In the genomic region with DNA sequence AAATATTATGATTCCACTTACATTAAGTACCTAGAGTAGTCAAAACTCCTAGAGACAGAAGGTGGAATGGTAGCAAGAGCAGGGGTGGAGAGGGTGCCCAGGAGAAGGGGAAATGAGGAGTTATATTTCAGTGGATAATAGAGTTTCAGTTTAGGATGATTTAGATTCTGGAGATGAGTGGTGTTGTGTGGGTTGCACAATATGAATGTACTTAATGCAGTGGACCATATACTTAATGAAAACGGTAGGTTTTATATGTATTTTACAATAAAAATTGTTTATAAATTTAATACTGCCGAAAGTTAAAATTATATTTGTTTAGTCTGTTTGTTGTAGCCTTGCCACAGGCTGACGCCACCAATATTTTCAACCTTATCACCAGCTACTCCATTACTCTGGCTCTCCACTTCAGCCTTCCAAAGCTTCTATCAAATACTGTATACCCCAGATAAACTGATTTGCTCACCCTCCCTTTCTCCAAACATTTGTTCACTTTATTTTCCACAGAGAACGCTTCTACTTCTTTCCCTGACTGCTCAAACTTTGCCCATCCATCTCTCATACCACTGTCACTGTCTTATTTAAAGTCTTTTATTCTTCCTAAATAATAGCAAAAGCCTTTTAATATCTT, we compare ENCODE assay signal across 1 cellular context.
TF ChIP-seq lines count a peak whose summit lies in the region.

No MANE protein-coding gene starts in this region.

TF ChIP-seq in WTC11, 78 proteins besides CTCF, POLR2A, EP300 and RAD21:
- TF ChIP-seq, protein P1, sequence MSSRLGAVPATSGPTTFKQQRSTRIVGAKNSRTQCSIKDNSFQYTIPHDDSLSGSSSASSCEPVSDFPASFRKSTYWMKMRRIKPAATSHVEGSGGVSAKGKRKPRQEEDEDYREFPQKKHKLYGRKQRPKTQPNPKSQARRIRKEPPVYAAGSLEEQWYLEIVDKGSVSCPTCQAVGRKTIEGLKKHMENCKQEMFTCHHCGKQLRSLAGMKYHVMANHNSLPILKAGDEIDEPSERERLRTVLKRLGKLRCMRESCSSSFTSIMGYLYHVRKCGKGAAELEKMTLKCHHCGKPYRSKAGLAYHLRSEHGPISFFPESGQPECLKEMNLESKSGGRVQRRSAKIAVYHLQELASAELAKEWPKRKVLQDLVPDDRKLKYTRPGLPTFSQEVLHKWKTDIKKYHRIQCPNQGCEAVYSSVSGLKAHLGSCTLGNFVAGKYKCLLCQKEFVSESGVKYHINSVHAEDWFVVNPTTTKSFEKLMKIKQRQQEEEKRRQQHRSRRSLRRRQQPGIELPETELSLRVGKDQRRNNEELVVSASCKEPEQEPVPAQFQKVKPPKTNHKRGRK (CRISPR knock-in tag; IDR thresholded peaks at IDR 0.05; ENCODE audit: borderline replicate concordance): no peak
- TF ChIP-seq, protein P2, sequence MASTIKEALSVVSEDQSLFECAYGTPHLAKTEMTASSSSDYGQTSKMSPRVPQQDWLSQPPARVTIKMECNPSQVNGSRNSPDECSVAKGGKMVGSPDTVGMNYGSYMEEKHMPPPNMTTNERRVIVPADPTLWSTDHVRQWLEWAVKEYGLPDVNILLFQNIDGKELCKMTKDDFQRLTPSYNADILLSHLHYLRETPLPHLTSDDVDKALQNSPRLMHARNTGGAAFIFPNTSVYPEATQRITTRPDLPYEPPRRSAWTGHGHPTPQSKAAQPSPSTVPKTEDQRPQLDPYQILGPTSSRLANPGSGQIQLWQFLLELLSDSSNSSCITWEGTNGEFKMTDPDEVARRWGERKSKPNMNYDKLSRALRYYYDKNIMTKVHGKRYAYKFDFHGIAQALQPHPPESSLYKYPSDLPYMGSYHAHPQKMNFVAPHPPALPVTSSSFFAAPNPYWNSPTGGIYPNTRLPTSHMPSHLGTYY (CRISPR knock-in tag; IDR thresholded peaks at IDR 0.05): no peak
- TF ChIP-seq ZNF416 (CRISPR knock-in tag; IDR thresholded peaks at IDR 0.05) (no peak), SMAD4 (CRISPR knock-in tag; IDR thresholded peaks at IDR 0.05) (no peak), RORB (CRISPR knock-in tag; IDR thresholded peaks at IDR 0.05) (no peak), NFYB (CRISPR knock-in tag; conservative IDR thresholded peaks at IDR 0.05; ENCODE audit: low read depth) (no peak), EMX1 (CRISPR knock-in tag; IDR thresholded peaks at IDR 0.05) (no peak), SP1 (CRISPR knock-in tag; conservative IDR thresholded peaks at IDR 0.05) (no peak), TP53 (CRISPR knock-in tag; IDR thresholded peaks at IDR 0.05) (no peak)
- TF ChIP-seq, protein P3, sequence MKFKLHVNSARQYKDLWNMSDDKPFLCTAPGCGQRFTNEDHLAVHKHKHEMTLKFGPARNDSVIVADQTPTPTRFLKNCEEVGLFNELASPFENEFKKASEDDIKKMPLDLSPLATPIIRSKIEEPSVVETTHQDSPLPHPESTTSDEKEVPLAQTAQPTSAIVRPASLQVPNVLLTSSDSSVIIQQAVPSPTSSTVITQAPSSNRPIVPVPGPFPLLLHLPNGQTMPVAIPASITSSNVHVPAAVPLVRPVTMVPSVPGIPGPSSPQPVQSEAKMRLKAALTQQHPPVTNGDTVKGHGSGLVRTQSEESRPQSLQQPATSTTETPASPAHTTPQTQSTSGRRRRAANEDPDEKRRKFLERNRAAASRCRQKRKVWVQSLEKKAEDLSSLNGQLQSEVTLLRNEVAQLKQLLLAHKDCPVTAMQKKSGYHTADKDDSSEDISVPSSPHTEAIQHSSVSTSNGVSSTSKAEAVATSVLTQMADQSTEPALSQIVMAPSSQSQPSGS (CRISPR knock-in tag; IDR thresholded peaks at IDR 0.05; ENCODE audit: borderline replicate concordance, low read depth): no peak
- TF ChIP-seq, protein P4, sequence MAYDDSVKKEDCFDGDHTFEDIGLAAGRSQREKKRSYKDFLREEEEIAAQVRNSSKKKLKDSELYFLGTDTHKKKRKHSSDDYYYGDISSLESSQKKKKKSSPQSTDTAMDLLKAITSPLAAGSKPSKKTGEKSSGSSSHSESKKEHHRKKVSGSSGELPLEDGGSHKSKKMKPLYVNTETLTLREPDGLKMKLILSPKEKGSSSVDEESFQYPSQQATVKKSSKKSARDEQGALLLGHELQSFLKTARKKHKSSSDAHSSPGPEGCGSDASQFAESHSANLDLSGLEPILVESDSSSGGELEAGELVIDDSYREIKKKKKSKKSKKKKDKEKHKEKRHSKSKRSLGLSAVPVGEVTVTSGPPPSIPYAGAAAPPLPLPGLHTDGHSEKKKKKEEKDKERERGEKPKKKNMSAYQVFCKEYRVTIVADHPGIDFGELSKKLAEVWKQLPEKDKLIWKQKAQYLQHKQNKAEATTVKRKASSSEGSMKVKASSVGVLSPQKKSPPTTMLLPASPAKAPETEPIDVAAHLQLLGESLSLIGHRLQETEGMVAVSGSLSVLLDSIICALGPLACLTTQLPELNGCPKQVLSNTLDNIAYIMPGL (CRISPR knock-in tag; IDR thresholded peaks at IDR 0.05): no peak
- TF ChIP-seq, protein P5, sequence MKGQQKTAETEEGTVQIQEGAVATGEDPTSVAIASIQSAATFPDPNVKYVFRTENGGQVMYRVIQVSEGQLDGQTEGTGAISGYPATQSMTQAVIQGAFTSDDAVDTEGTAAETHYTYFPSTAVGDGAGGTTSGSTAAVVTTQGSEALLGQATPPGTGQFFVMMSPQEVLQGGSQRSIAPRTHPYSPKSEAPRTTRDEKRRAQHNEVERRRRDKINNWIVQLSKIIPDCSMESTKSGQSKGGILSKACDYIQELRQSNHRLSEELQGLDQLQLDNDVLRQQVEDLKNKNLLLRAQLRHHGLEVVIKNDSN (CRISPR knock-in tag; IDR thresholded peaks at IDR 0.05): no peak
- TF ChIP-seq, protein P6, sequence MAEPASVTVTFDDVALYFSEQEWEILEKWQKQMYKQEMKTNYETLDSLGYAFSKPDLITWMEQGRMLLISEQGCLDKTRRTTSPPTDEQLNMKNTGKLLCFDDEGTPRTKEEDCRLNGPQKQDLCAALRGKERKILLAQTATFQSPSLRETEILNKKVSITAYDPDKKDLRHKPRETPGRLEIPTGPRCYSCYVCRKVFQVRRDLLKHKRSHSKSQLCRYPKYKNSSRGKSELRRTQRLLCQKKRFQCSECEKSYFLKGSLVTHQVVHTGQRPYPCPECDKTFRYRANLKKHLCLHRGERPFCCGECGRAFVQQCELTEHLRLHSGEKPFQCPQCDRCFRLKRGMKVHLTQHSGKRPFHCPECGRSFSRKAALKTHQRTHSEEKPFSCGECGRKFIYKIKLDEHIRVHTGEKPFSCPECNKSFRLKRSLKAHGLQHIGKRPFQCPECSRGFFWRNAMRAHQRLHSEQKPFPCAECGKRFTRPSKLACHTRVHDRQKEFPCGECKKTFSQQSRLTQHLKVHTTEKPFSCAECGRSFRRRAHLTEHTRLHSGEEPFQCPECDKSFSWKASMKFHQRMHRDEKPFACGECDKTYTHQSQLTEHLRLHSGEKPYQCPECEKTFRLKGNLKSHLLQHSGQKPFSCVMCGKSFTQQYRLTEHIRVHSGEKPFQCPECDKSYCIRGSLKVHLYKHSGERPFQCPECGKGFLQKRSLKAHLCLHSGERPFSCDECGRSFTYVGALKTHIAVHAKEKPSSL (CRISPR knock-in tag; conservative IDR thresholded peaks at IDR 0.05): no peak
- TF ChIP-seq, protein P7, sequence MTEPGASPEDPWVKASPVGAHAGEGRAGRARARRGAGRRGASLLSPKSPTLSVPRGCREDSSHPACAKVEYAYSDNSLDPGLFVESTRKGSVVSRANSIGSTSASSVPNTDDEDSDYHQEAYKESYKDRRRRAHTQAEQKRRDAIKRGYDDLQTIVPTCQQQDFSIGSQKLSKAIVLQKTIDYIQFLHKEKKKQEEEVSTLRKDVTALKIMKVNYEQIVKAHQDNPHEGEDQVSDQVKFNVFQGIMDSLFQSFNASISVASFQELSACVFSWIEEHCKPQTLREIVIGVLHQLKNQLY (CRISPR knock-in tag; IDR thresholded peaks at IDR 0.05): no peak
- TF ChIP-seq, protein P8, sequence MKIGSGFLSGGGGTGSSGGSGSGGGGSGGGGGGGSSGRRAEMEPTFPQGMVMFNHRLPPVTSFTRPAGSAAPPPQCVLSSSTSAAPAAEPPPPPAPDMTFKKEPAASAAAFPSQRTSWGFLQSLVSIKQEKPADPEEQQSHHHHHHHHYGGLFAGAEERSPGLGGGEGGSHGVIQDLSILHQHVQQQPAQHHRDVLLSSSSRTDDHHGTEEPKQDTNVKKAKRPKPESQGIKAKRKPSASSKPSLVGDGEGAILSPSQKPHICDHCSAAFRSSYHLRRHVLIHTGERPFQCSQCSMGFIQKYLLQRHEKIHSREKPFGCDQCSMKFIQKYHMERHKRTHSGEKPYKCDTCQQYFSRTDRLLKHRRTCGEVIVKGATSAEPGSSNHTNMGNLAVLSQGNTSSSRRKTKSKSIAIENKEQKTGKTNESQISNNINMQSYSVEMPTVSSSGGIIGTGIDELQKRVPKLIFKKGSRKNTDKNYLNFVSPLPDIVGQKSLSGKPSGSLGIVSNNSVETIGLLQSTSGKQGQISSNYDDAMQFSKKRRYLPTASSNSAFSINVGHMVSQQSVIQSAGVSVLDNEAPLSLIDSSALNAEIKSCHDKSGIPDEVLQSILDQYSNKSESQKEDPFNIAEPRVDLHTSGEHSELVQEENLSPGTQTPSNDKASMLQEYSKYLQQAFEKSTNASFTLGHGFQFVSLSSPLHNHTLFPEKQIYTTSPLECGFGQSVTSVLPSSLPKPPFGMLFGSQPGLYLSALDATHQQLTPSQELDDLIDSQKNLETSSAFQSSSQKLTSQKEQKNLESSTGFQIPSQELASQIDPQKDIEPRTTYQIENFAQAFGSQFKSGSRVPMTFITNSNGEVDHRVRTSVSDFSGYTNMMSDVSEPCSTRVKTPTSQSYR (CRISPR knock-in tag; IDR thresholded peaks at IDR 0.05): no peak
- TF ChIP-seq, protein P9, sequence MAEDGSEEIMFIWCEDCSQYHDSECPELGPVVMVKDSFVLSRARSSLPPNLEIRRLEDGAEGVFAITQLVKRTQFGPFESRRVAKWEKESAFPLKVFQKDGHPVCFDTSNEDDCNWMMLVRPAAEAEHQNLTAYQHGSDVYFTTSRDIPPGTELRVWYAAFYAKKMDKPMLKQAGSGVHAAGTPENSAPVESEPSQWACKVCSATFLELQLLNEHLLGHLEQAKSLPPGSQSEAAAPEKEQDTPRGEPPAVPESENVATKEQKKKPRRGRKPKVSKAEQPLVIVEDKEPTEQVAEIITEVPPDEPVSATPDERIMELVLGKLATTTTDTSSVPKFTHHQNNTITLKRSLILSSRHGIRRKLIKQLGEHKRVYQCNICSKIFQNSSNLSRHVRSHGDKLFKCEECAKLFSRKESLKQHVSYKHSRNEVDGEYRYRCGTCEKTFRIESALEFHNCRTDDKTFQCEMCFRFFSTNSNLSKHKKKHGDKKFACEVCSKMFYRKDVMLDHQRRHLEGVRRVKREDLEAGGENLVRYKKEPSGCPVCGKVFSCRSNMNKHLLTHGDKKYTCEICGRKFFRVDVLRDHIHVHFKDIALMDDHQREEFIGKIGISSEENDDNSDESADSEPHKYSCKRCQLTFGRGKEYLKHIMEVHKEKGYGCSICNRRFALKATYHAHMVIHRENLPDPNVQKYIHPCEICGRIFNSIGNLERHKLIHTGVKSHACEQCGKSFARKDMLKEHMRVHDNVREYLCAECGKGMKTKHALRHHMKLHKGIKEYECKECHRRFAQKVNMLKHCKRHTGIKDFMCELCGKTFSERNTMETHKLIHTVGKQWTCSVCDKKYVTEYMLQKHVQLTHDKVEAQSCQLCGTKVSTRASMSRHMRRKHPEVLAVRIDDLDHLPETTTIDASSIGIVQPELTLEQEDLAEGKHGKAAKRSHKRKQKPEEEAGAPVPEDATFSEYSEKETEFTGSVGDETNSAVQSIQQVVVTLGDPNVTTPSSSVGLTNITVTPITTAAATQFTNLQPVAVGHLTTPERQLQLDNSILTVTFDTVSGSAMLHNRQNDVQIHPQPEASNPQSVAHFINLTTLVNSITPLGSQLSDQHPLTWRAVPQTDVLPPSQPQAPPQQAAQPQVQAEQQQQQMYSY (CRISPR knock-in tag; IDR thresholded peaks at IDR 0.05): no peak
- TF ChIP-seq, protein P10, sequence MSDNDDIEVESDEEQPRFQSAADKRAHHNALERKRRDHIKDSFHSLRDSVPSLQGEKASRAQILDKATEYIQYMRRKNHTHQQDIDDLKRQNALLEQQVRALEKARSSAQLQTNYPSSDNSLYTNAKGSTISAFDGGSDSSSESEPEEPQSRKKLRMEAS (CRISPR knock-in tag; IDR thresholded peaks at IDR 0.05): no peak
